19 cellular contexts compared by ENCODE assay signal in the genomic region with DNA sequence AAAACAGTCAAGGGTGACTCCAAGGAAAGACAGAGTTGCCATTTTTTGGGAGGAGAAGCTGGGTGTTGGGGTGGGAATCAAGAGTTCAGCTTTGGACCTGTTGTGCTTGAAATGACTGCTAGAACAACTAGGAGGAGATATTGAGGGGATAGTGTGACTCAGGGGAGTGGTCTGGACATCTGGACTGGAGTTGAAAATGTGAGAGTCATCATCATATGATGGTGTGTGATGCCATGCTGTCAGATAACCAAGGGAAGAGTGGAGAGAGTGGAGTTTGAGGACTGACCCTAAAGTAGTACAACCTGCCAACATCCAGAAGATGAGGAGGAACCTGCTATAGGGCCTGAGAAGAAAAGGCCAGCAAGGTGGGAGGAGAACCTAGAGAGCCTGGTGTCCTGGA.
DNase-seq lines count a peak whose midpoint lies in the region; TF ChIP-seq lines count a peak whose summit lies in the region.
"Had no signal": no experiment of that assay in that cellular context is flagged by ENCODE, and none has a peak within 500 bp of the region (broad histone marks: within the 10 kb centered on the region; RNA-seq: fewer than 3 reads in every experiment).

No MANE protein-coding gene starts in this region.

- intact Hi-C loops in mammary epithelial cell (cut with micrococcal nuclease) (loop anchor here (1.0 kb wide), 1 partner anchor 11 kb away; no protein-coding TSS in a partner anchor), uterus (cut with DNase I; ENCODE audit: low total_unique reads) (no loop called here), esophagus muscularis mucosa (cut with DNase I) (no loop called here)

- no peaks in the 10 kb centered on the region for H3K36me3 Mint-ChIP-seq in activated T-cell treated with anti-CD3 and anti-CD28 coated beads, Interleukin-2, amount 50 U/mL, for 24 hours (ENCODE audit: low read depth)

- H3K9me3 ChIP-seq in mammary epithelial cell (replicated peaks; ENCODE audit: insufficient read depth, low read length) = no peaks in the 10 kb centered on the region
- no peaks in the 10 kb centered on the region for H3K9me3 ChIP-seq in uterus
- H3K9me3 ChIP-seq in esophagus muscularis mucosa = no peaks in the 10 kb centered on the region
- H3K9me3 ChIP-seq: neutrophil, right atrium auricular region had no signal

- BruUV-seq in mammary epithelial cell (replicated peaks; lab: Mats Ljungman, UMichigan) = no TSS peak

- H3K27me3 Mint-ChIP-seq in activated T-cell treated with anti-CD3 and anti-CD28 coated beads, Interleukin-2, amount 50 U/mL, for 24 hours = no peaks in the 10 kb centered on the region
- H3K27me3 Mint-ChIP-seq: CD4-positive, alpha-beta T cell had no signal

- TF ChIP-seq POLR2A in uterus (IDR thresholded peaks at IDR 0.05) (no peak), esophagus muscularis mucosa (IDR thresholded peaks at IDR 0.05; ENCODE audit: low read depth) (no peak)

- peak overlapping the region; percentile 46 for H3K9ac ChIP-seq in mammary epithelial cell (ENCODE audit: insufficient read depth, low read length)

- H3K4me3 ChIP-seq in mammary epithelial cell (replicated peaks in 1 of 3; ENCODE audit: insufficient read depth in 1 of 3, low read depth in 2 of 3, low read length in 3 of 3) (no peak overlapping the region), uterus (no peak overlapping the region), esophagus muscularis mucosa (no peak overlapping the region)
- H3K4me3 ChIP-seq: coronary artery, K562, right atrium auricular region had no signal

- H3K36me3 ChIP-seq in mammary epithelial cell (ENCODE audit: insufficient read depth, low read length) = peaks cover 2% of the 10 kb centered on the region
- no peaks in the 10 kb centered on the region for H3K36me3 ChIP-seq in uterus
- no peaks in the 10 kb centered on the region for H3K36me3 ChIP-seq in esophagus muscularis mucosa
- H3K36me3 ChIP-seq: neutrophil, right atrium auricular region had no signal

- peaks cover 59% of the 10 kb centered on the region for H3K79me2 ChIP-seq in mammary epithelial cell (ENCODE audit: insufficient read depth, low read length)

- no peak overlapping the region for H2AFZ ChIP-seq in mammary epithelial cell (ENCODE audit: low read depth, low read length)

- H3K9me3 Mint-ChIP-seq in activated T-cell treated with anti-CD3 and anti-CD28 coated beads, Interleukin-2, amount 50 U/mL, for 24 hours = no peaks in the 10 kb centered on the region
- H3K9me3 Mint-ChIP-seq: CD4-positive, alpha-beta T cell had no signal

- TF ChIP-seq CTCF in mammary epithelial cell (conservative IDR thresholded peaks at IDR 0.05 in 1 of 2, IDR thresholded peaks at IDR 0.05 in 1 of 2; ENCODE audit: extremely low read depth in 1 of 2, insufficient read depth in 1 of 2, low read depth in 1 of 2, low read length in 2 of 2) (no peak), uterus (IDR thresholded peaks at IDR 0.05) (no peak), esophagus muscularis mucosa (IDR thresholded peaks at IDR 0.05) (no peak)

- no peak overlapping the region for H3K4me3 Mint-ChIP-seq in activated T-cell treated with anti-CD3 and anti-CD28 coated beads, Interleukin-2, amount 50 U/mL, for 24 hours
- H3K4me3 Mint-ChIP-seq: CD4-positive, alpha-beta T cell had no signal

- H3K4me1 Mint-ChIP-seq in activated T-cell treated with anti-CD3 and anti-CD28 coated beads, Interleukin-2, amount 50 U/mL, for 24 hours (ENCODE audit: low read depth) = no peaks in the 10 kb centered on the region

- H3K27ac Mint-ChIP-seq in activated T-cell treated with anti-CD3 and anti-CD28 coated beads, Interleukin-2, amount 50 U/mL, for 24 hours = no peak overlapping the region
- H3K27ac Mint-ChIP-seq: CD4-positive, alpha-beta T cell had no signal

- dilution Hi-C loops in mammary epithelial cell (cut with HindIII; ENCODE audit: low sequenced_read_pairs) = no loop called here

- CTCF ChIA-PET in mammary epithelial cell (lab: Charles Lee; ENCODE audit: low non-redundant PET) = no interaction called here

- DNase-seq in HT1080 (ENCODE audit: low read depth) (peak; percentile 34), mammary epithelial cell (no peak), kidney tubule cell (ENCODE audit: low spot score) (peak; percentile 46), uterus (no peak), NCI-H2171 treated with DMSO at 0.1 percent for 48 hours (lab: John Stamatoyannopoulos, UW) (no peak), esophagus muscularis mucosa (ENCODE audit: extremely low spot score) (no peak)
- DNase-seq in activated T-cell treated with anti-CD3 and anti-CD28 coated beads, Interleukin-2, amount 50 U/mL, for 24 hours = no peak
- DNase-seq: activated CD4-positive, alpha-beta T cell treated with anti-CD3 and anti-CD28 coated beads, Interleukin-2, amount 50 U/mL, for 48 hours; activated CD4-positive, CD25-positive, alpha-beta regulatory T cell; activated effector memory CD4-positive, alpha-beta T cell treated with Interleukin-2 at 50 U/mL for 16 hours; CD4-positive, alpha-beta T cell; DMS 273 treated with DMSO at 0.1 percent for 48 hours; MV-4-11; NCI-H1694; stimulated activated CD4-positive, alpha-beta T cell treated with anti-CD3 and anti-CD28 coated beads, Interleukin-15, amount 100 ng/mL, for 24 hours had no signal

- H3K27ac ChIP-seq in mammary epithelial cell (ENCODE audit: insufficient read depth, low read depth, low read length) (peak overlapping the region; percentile 91), uterus (peak overlapping the region; percentile 53 to 70), esophagus muscularis mucosa (replicated peaks in 1 of 4) (no peak overlapping the region)
- H3K27ac ChIP-seq: neutrophil, right atrium auricular region had no signal

- H3K4me1 ChIP-seq in mammary epithelial cell (ENCODE audit: insufficient read depth, low read length) = peaks cover 67% of the 10 kb centered on the region
- peaks cover 2 to 8% of the 10 kb centered on the region in 2 donors for H3K4me1 ChIP-seq in uterus
- peaks cover 0 to 14% (median 13%) of the 10 kb centered on the region in 4 donors for H3K4me1 ChIP-seq in esophagus muscularis mucosa
- H3K4me1 ChIP-seq: right atrium auricular region had no signal

- in situ Hi-C loops in mammary epithelial cell (cut with MboI; ENCODE audit: low sequenced_read_pairs in 2 of 2) = no loop called here

- H3K27me3 ChIP-seq in mammary epithelial cell (ENCODE audit: insufficient read depth, low read length) (no peaks in the 10 kb centered on the region), uterus (no peaks in the 10 kb centered on the region), esophagus muscularis mucosa (no peaks in the 10 kb centered on the region)
- H3K27me3 ChIP-seq: neutrophil, right atrium auricular region had no signal

- no peak for TF ChIP-seq EP300 in esophagus muscularis mucosa (IDR thresholded peaks at IDR 0.05)

- no peak overlapping the region for H3K4me2 ChIP-seq in mammary epithelial cell (ENCODE audit: insufficient read depth, low read depth, low read length)

- H4K20me1 ChIP-seq in mammary epithelial cell (ENCODE audit: insufficient read depth, low read length) = no peaks in the 10 kb centered on the region

Comparison
In these comparisons a context has a peak if more than half of its experiments do, and no peak if none do; other contexts are left out.
1. DNase-seq: peak in HT1080 (single experiment) and kidney tubule cell (single experiment); none in mammary epithelial cell (single experiment), uterus (0 of 2), NCI-H2171 treated with DMSO at 0.1 percent for 48 hours (single experiment), esophagus muscularis mucosa (single experiment) and activated T-cell treated with anti-CD3 and anti-CD28 coated beads, Interleukin-2, amount 50 U/mL, for 24 hours (single experiment).
2. H3K27ac ChIP-seq: peak in mammary epithelial cell (single experiment) and uterus (2 of 2); none in esophagus muscularis mucosa (0 of 4).